34 cellular contexts compared by ENCODE assay signal in the genomic region with DNA sequence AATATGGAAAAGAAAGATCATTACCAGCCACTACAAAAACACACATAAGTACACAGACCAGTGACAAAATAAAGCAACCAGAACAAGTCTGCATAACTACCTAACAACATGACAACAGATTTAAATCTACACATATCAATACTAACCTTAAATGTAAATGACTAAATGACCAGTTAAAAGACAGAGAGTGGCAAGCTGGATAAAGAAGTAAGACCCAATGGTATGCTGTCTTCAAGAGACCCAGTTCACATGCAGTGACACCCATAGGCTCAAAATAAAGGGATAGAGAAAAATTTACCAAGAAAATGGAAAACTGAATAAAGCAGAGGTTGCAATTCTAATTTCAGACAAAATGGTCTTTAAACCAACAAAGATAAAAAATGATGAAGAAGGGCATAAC.
"Had no signal": no experiment of that assay in that cellular context is flagged by ENCODE, and none has a peak within 500 bp of the region (broad histone marks: within the 10 kb centered on the region; RNA-seq: fewer than 3 reads in every experiment).

No MANE protein-coding gene starts in this region.

- H3K36me3 ChIP-seq: MG63 had no signal

- H3K4me3 ChIP-seq: MG63 had no signal

- H3K27me3 ChIP-seq: MG63 had no signal

- DNase-seq: Karpas-422, Kasumi-1, MG63, MM.1S, MV-4-11, NCI-H1048, NCI-H1092, NCI-H1092 treated with DMSO at 0.1 percent for 48 hours, NCI-H1105, NCI-H1105 treated with DMSO at 0.1 percent for 48 hours, NCI-H1417, NCI-H1417 treated with DMSO at 0.1 percent for 48 hours, NCI-H1436, NCI-H1436 treated with DMSO at 0.1 percent for 48 hours, NCI-H146, NCI-H1694, NCI-H1694 treated with DMSO at 0.1 percent for 48 hours, NCI-H187, NCI-H187 treated with DMSO at 0.1 percent for 48 hours, NCI-H1930, NCI-H2029, NCI-H2029 treated with DMSO at 0.1 percent for 48 hours, NCI-H2081, NCI-H2081 treated with DMSO at 0.1 percent for 48 hours, NCI-H2107, NCI-H2171, NCI-H2171 treated with DMSO at 0.1 percent for 48 hours, NCI-H2227 treated with DMSO at 0.1 percent for 48 hours, NCI-H226, NCI-H345, NCI-H446, NCI-H446 treated with DMSO at 0.1 percent for 48 hours, NCI-H510A, NCI-H510A treated with DMSO at 0.1 percent for 48 hours had no signal
